In the genomic region with DNA sequence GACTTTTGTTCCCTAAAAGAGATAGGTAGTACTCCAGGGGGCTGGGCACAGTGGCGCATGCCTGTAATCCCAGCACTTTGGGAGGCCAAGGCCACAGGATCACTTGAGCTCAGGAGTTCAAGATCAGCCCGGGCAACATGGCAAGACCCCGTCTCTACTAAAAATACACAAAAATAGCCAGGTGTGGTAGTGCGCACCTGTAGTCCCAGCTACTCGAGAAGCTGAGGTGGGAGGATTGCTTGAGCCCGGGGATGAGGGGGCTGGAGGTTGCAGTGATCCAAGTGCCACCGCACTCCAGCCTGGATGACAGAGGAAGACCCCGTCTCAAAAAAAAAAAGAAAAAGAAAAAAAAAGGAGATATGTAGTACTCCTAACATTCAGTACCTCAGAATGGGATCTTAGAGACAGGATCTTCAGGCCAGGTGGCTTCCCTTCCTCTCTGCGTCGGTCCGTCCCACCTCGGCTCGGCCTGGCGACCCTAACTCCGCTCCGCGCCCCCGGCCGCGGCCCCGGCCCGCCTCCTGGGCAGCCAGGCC, we compare ENCODE assay signal across 7 cellular contexts.
DNase-seq lines count a peak whose midpoint lies in the region; ATAC-seq lines count a peak whose summit lies in the region.

No MANE protein-coding gene starts in this region.

- peak overlapping the region; percentile 88 for H3K4me3 Mint-ChIP-seq in activated T-helper 1 cell treated with anti-CD3 and anti-CD28 coated beads, Interleukin-12 subunit alpha, Interleukin-12 subunit beta, Interleukin-2, Interleukin-4 antibody, amounts not matched to agents 30 ng/mL and 10 ng/mL and 1 ng/mL, durations not matched to agents 14 hours and 24 hours and 36 hours

- peaks cover 16% of the 10 kb centered on the region for H3K4me1 Mint-ChIP-seq in activated T-helper 1 cell treated with anti-CD3 and anti-CD28 coated beads, Interleukin-12 subunit alpha, Interleukin-12 subunit beta, Interleukin-2, Interleukin-4 antibody, amounts not matched to agents 30 ng/mL and 10 ng/mL and 1 ng/mL, durations not matched to agents 14 hours and 24 hours and 36 hours (ENCODE audit: low read depth)

- H3K9me3 ChIP-seq in iPS-20b (ENCODE audit: insufficient read depth, low read depth, low read length): no peaks in the 10 kb centered on the region

- peak overlapping the region; percentile 82 for H3K4me3 ChIP-seq in iPS-20b (ENCODE audit: low read length)

- no peaks in the 10 kb centered on the region for H3K9me3 Mint-ChIP-seq in activated T-helper 1 cell treated with anti-CD3 and anti-CD28 coated beads, Interleukin-12 subunit alpha, Interleukin-12 subunit beta, Interleukin-2, Interleukin-4 antibody, amounts not matched to agents 30 ng/mL and 10 ng/mL and 1 ng/mL, durations not matched to agents 14 hours and 24 hours and 36 hours

- H3K27ac Mint-ChIP-seq in activated T-helper 1 cell treated with anti-CD3 and anti-CD28 coated beads, Interleukin-12 subunit alpha, Interleukin-12 subunit beta, Interleukin-2, Interleukin-4 antibody, amounts not matched to agents 30 ng/mL and 10 ng/mL and 1 ng/mL, durations not matched to agents 14 hours and 24 hours and 36 hours: peak overlapping the region; percentile 44

- intact Hi-C loops in activated T-helper 1 cell treated with anti-CD3 and anti-CD28 coated beads, Interleukin-12 subunit alpha, Interleukin-12 subunit beta, Interleukin-2, Interleukin-4 antibody, amounts not matched to agents 30 ng/mL and 10 ng/mL and 1 ng/mL, durations not matched to agents 14 hours and 24 hours and 36 hours (cut with micrococcal nuclease): loop anchor here (5.0 kb wide), 1 partner anchor 38 kb away; no protein-coding TSS in a partner anchor

- H3K36me3 Mint-ChIP-seq in activated T-helper 1 cell treated with anti-CD3 and anti-CD28 coated beads, Interleukin-12 subunit alpha, Interleukin-12 subunit beta, Interleukin-2, Interleukin-4 antibody, amounts not matched to agents 30 ng/mL and 10 ng/mL and 1 ng/mL, durations not matched to agents 14 hours and 24 hours and 36 hours (ENCODE audit: low read depth): peaks cover 5% of the 10 kb centered on the region

- H3K27me3 Mint-ChIP-seq in activated T-helper 1 cell treated with anti-CD3 and anti-CD28 coated beads, Interleukin-12 subunit alpha, Interleukin-12 subunit beta, Interleukin-2, Interleukin-4 antibody, amounts not matched to agents 30 ng/mL and 10 ng/mL and 1 ng/mL, durations not matched to agents 14 hours and 24 hours and 36 hours (ENCODE audit: insufficient read depth): no peaks in the 10 kb centered on the region

- no peak overlapping the region for H3K27ac ChIP-seq in iPS-20b (ENCODE audit: low read length)
- peak overlapping the region; percentile 78 for H3K27ac ChIP-seq in substantia nigra (ENCODE audit: low read depth, low read length, poor library complexity, severe bottlenecking)

- no peaks in the 10 kb centered on the region for H3K36me3 ChIP-seq in iPS-20b (ENCODE audit: insufficient read depth, low read depth, low read length)

- DNase-seq in activated T-helper 1 cell treated with anti-CD3 and anti-CD28 coated beads, Interleukin-12 subunit alpha, Interleukin-12 subunit beta, Interleukin-2, Interleukin-4 antibody, amounts not matched to agents 30 ng/mL and 10 ng/mL and 1 ng/mL, durations not matched to agents 14 hours and 24 hours and 36 hours (ENCODE audit: low spot score): no peak
- DNase-seq in substantia nigra (lab: John Stamatoyannopoulos, UW): peak in 1 of 49 donors; percentile 4
- no peak for DNase-seq in NCI-H345 treated with DMSO at 0.1 percent for 48 hours (lab: John Stamatoyannopoulos, UW; ENCODE audit: unreplicated experiment)
- no peak for DNase-seq in UCSD-AML1 (lab: John Stamatoyannopoulos, UW; ENCODE audit: unreplicated experiment)

- ATAC-seq in GM19043 (IDR thresholded peaks at IDR 0.05; ENCODE audit: low read depth, unreplicated experiment): peak; percentile 29
- ATAC-seq in HG03095 (IDR thresholded peaks at IDR 0.05; ENCODE audit: unreplicated experiment): peak; percentile 20

- H3K4me1 ChIP-seq in iPS-20b (ENCODE audit: insufficient read depth, low read length): no peaks in the 10 kb centered on the region

- H3K27me3 ChIP-seq in iPS-20b (ENCODE audit: insufficient read depth, low read length): no peaks in the 10 kb centered on the region

- H3K9ac ChIP-seq in iPS-20b (ENCODE audit: low read depth, low read length): peak overlapping the region; percentile 78; the same call in 1 of the 2 replicates
